28 cellular contexts compared by ENCODE assay signal in the genomic region with DNA sequence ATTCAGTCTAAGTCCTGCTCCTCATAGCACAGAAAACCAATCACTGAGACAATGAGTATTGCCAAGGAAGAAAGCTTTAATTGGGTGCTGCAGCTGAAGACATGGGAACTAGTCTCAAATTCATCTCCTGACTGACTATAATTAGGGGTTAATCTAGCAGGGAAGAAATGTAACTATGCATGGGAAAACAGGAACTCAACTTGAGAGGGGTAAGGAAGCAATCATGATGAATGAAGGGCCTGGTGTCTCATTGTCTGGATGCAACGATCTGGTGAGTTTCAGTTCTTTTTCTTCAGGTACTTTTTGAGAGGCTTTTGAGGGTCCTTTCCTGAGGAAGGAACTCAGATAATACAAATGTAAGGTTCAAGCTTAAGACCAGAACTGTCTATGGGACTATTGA. TPM values are rescaled to one million over a fixed set of nuclear protein-coding genes. Genes with fewer than 3 reads are reported as not detected.
"Had no signal": no experiment of that assay in that cellular context is flagged by ENCODE, and none has a peak within 500 bp of the region (broad histone marks: within the 10 kb centered on the region; RNA-seq: fewer than 3 reads in every experiment).

No MANE protein-coding gene starts in this region.

- H3K36me3 ChIP-seq: breast epithelium, sigmoid colon, uterus had no signal

- H3K9me3 ChIP-seq: breast epithelium, psoas muscle, sigmoid colon, uterus had no signal

- H3K27me3 ChIP-seq: breast epithelium, sigmoid colon, uterus had no signal

- H3K27ac ChIP-seq: breast epithelium, parathyroid adenoma, psoas muscle, sigmoid colon, uterus had no signal

- H3K9me3 Mint-ChIP-seq: activated CD4-positive, alpha-beta memory T cell treated with anti-CD3 and anti-CD28 coated beads, Interleukin-2, amount 10 ng/mL, durations not matched to agents 7 days and 5 days; activated CD4-positive, alpha-beta T cell treated with anti-CD3 and anti-CD28 coated beads, Interleukin-2, amount 10 ng/mL, durations not matched to agents 24 days and 14 days; activated naive CD4-positive, alpha-beta T cell treated with anti-CD3 and anti-CD28 coated beads, Interleukin-2, amount 50 U/mL, for 24 hours; activated T-helper 2 cell treated with anti-CD3 and anti-CD28 coated beads, Interferon-gamma antibody, Interleukin-2, Interleukin-4, amounts not matched to agents 10 μg/mL and 5 μg/mL and 100 μg/mL, durations not matched to agents 14 hours and 24 hours and 36 hours; stimulated activated effector memory CD8-positive, alpha-beta T cell treated with anti-CD3 and anti-CD28 coated beads, Interleukin-12 subunit alpha, Interleukin-12 subunit beta, amount 100 ng/mL, for 72 hours; type B pancreatic cell had no signal

- H2AFZ ChIP-seq: parathyroid adenoma had no signal

- H3K4me3 Mint-ChIP-seq: activated CD4-positive, alpha-beta memory T cell treated with anti-CD3 and anti-CD28 coated beads, Interleukin-2, amount 10 ng/mL, durations not matched to agents 7 days and 5 days; activated CD4-positive, alpha-beta T cell treated with anti-CD3 and anti-CD28 coated beads, Interleukin-2, amount 10 ng/mL, durations not matched to agents 24 days and 14 days; activated naive CD4-positive, alpha-beta T cell treated with anti-CD3 and anti-CD28 coated beads, Interleukin-2, amount 50 U/mL, for 24 hours; endodermal cell; immature natural killer cell; mesothelial cell of epicardium; naive thymus-derived CD8-positive, alpha-beta T cell; neural crest cell; stimulated activated effector memory CD8-positive, alpha-beta T cell treated with anti-CD3 and anti-CD28 coated beads, Interleukin-12 subunit alpha, Interleukin-12 subunit beta, amount 100 ng/mL, for 72 hours; stimulated activated naive CD8-positive, alpha-beta T cell treated with anti-CD3 and anti-CD28 coated beads, Interleukin-15, amount 100 ng/mL, for 72 hours; type B pancreatic cell had no signal

- H3K4me1 ChIP-seq: breast epithelium, parathyroid adenoma, psoas muscle, sigmoid colon, uterus had no signal

- DNase-seq: activated CD4-positive, alpha-beta memory T cell treated with anti-CD3 and anti-CD28 coated beads, Interleukin-2, amount 10 ng/mL, durations not matched to agents 7 days and 5 days; activated CD4-positive, alpha-beta T cell treated with anti-CD3 and anti-CD28 coated beads, Interleukin-2, amount 10 ng/mL, durations not matched to agents 24 days and 14 days; activated CD4-positive, CD25-positive, alpha-beta regulatory T cell treated with anti-CD3 and anti-CD28 coated beads, Interleukin-2, amount 50 U/mL, for 72 hours; activated T-cell treated with anti-CD3 and anti-CD28 coated beads, Interleukin-2, amount 50 U/mL, for 48 hours; central memory CD4-positive, alpha-beta T cell; endodermal cell; foreskin fibroblast; head of caudate nucleus; hippocampal formation; immature natural killer cell; kidney; naive thymus-derived CD8-positive, alpha-beta T cell; occipital lobe; psoas muscle; sigmoid colon; small intestine; stimulated activated CD4-positive, alpha-beta T cell treated with anti-CD3 and anti-CD28 coated beads, Interleukin-4, amount 100 ng/mL, for 24 hours; stimulated activated naive CD8-positive, alpha-beta T cell treated with anti-CD3 and anti-CD28 coated beads, Interleukin-15, amount 100 ng/mL, for 72 hours; substantia nigra; uterus had no signal

- H3K79me2 ChIP-seq: parathyroid adenoma had no signal

- H3K9ac ChIP-seq: parathyroid adenoma had no signal

- H3K36me3 Mint-ChIP-seq: activated naive CD4-positive, alpha-beta T cell treated with anti-CD3 and anti-CD28 coated beads, Interleukin-2, amount 50 U/mL, for 24 hours; immature natural killer cell; mesothelial cell of epicardium; naive thymus-derived CD8-positive, alpha-beta T cell; stimulated activated effector memory CD8-positive, alpha-beta T cell treated with anti-CD3 and anti-CD28 coated beads, Interleukin-12 subunit alpha, Interleukin-12 subunit beta, amount 100 ng/mL, for 72 hours; type B pancreatic cell had no signal

- H3K4me1 Mint-ChIP-seq: activated CD4-positive, alpha-beta memory T cell treated with anti-CD3 and anti-CD28 coated beads, Interleukin-2, amount 10 ng/mL, durations not matched to agents 7 days and 5 days; activated CD4-positive, alpha-beta T cell treated with anti-CD3 and anti-CD28 coated beads, Interleukin-2, amount 10 ng/mL, durations not matched to agents 24 days and 14 days; activated naive CD4-positive, alpha-beta T cell treated with anti-CD3 and anti-CD28 coated beads, Interleukin-2, amount 50 U/mL, for 24 hours; immature natural killer cell; mesothelial cell of epicardium; naive thymus-derived CD8-positive, alpha-beta T cell; neural crest cell; stimulated activated effector memory CD8-positive, alpha-beta T cell treated with anti-CD3 and anti-CD28 coated beads, Interleukin-12 subunit alpha, Interleukin-12 subunit beta, amount 100 ng/mL, for 72 hours; stimulated activated naive CD8-positive, alpha-beta T cell treated with anti-CD3 and anti-CD28 coated beads, Interleukin-15, amount 100 ng/mL, for 72 hours had no signal

- FAIRE-seq: kidney, small intestine had no signal

- H3K4me3 ChIP-seq: breast epithelium, psoas muscle, sigmoid colon, uterus had no signal

- H3K27ac Mint-ChIP-seq: activated CD4-positive, alpha-beta memory T cell treated with anti-CD3 and anti-CD28 coated beads, Interleukin-2, amount 10 ng/mL, durations not matched to agents 7 days and 5 days; activated CD4-positive, alpha-beta T cell treated with anti-CD3 and anti-CD28 coated beads, Interleukin-2, amount 10 ng/mL, durations not matched to agents 24 days and 14 days; activated naive CD4-positive, alpha-beta T cell treated with anti-CD3 and anti-CD28 coated beads, Interleukin-2, amount 50 U/mL, for 24 hours; activated T-helper 2 cell treated with anti-CD3 and anti-CD28 coated beads, Interferon-gamma antibody, Interleukin-2, Interleukin-4, amounts not matched to agents 10 μg/mL and 5 μg/mL and 100 μg/mL, durations not matched to agents 14 hours and 24 hours and 36 hours; endodermal cell; immature natural killer cell; mesothelial cell of epicardium; naive thymus-derived CD8-positive, alpha-beta T cell; stimulated activated effector memory CD8-positive, alpha-beta T cell treated with anti-CD3 and anti-CD28 coated beads, Interleukin-12 subunit alpha, Interleukin-12 subunit beta, amount 100 ng/mL, for 72 hours; stimulated activated naive CD8-positive, alpha-beta T cell treated with anti-CD3 and anti-CD28 coated beads, Interleukin-15, amount 100 ng/mL, for 72 hours; type B pancreatic cell had no signal

- H3K27me3 Mint-ChIP-seq: activated CD4-positive, alpha-beta memory T cell treated with anti-CD3 and anti-CD28 coated beads, Interleukin-2, amount 10 ng/mL, durations not matched to agents 7 days and 5 days; activated CD4-positive, alpha-beta T cell treated with anti-CD3 and anti-CD28 coated beads, Interleukin-2, amount 10 ng/mL, durations not matched to agents 24 days and 14 days; activated naive CD4-positive, alpha-beta T cell treated with anti-CD3 and anti-CD28 coated beads, Interleukin-2, amount 50 U/mL, for 24 hours; stimulated activated naive CD8-positive, alpha-beta T cell treated with anti-CD3 and anti-CD28 coated beads, Interleukin-15, amount 100 ng/mL, for 72 hours; type B pancreatic cell had no signal

RNA-seq across cellular contexts. Expression of a gene that starts 53.7 kb away (rescaled TPM):
- polyA plus RNA-seq: immature natural killer cell had no signal
